Comparison of ENCODE assay signal across 5 cellular contexts in genomic region chr5:483011-483410, GRCh38.
"Had no signal": no experiment of that assay in that cellular context is flagged by ENCODE, and none has a peak within 500 bp of the region (broad histone marks: within the 10 kb centered on the region; RNA-seq: fewer than 3 reads in every experiment).

No MANE protein-coding gene starts in this region.

- H2AFZ ChIP-seq: GM23338 had no signal

- H3K4me3 ChIP-seq: GM23338, K562 had no signal

- H3K4me2 ChIP-seq: GM23338 had no signal

- ATAC-seq: GM23338, K562 had no signal

- DNase-seq: H9, HCEC 1CT, IMR-90 had no signal
